ENCODE assay signal across 1 cellular context in the genomic region with DNA sequence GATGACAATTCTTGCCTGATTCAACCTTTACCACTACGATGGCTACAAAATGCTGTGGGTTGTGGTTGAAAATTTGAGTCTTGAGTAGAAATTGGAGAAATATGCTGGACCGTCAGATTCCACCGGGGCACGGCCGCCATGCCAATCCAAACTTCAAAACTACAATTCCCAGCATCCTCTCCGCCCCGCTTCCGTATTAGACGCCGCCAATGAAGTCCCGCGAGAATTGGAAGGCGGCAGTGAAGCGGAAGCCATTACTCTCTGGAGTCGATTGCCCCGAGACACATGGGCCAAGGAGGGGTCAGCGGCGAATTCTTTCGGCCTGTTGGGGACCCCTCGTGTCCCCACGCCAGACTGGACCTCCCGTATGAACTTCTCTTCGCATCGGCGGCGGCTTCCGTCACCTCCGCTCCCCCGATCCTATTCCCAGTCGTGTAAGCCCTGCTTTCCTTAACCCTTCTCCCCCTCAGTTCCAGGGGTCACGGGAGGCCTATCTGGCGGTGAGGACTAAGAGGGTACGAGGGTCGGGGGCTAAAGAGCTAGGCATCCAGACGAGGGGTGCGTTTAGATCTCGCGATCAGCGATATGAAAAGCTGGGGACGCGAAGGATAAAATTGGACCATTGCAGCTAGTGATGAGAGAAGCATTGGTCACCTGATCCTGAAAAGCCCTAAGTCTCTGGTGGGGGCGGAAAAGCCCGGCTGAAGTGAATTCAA.
TF ChIP-seq lines count a peak whose summit lies in the region.

A gene (plus strand): TSS at position 239 of the 716 bp plus-strand sequence. CDS start 15,620 bp downstream, outside the sequence.

TF ChIP-seq in HEK293, 187 proteins besides CTCF, POLR2A, EP300 and RAD21 (continued from another document and continues in another):
- TF ChIP-seq, protein P1, sequence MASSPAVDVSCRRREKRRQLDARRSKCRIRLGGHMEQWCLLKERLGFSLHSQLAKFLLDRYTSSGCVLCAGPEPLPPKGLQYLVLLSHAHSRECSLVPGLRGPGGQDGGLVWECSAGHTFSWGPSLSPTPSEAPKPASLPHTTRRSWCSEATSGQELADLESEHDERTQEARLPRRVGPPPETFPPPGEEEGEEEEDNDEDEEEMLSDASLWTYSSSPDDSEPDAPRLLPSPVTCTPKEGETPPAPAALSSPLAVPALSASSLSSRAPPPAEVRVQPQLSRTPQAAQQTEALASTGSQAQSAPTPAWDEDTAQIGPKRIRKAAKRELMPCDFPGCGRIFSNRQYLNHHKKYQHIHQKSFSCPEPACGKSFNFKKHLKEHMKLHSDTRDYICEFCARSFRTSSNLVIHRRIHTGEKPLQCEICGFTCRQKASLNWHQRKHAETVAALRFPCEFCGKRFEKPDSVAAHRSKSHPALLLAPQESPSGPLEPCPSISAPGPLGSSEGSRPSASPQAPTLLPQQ (tag by site-specific recombination; IDR thresholded peaks at IDR 0.05) = peak; percentile 19; the same call in 1 of the 2 replicates
- TF ChIP-seq ZSCAN16 (tag by site-specific recombination; IDR thresholded peaks at IDR 0.05) = no peak
- no peak for TF ChIP-seq ZNF677 (tag by site-specific recombination; IDR thresholded peaks at IDR 0.05)
- TF ChIP-seq KLF16 (tag by site-specific recombination; IDR thresholded peaks at IDR 0.05) = no peak
- TF ChIP-seq, protein P2, sequence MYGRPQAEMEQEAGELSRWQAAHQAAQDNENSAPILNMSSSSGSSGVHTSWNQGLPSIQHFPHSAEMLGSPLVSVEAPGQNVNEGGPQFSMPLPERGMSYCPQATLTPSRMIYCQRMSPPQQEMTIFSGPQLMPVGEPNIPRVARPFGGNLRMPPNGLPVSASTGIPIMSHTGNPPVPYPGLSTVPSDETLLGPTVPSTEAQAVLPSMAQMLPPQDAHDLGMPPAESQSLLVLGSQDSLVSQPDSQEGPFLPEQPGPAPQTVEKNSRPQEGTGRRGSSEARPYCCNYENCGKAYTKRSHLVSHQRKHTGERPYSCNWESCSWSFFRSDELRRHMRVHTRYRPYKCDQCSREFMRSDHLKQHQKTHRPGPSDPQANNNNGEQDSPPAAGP (tag by site-specific recombination; IDR thresholded peaks at IDR 0.05) = 0 out of 2 replicates have a peak, but pooled peaks have one; percentile 36
- no peak for TF ChIP-seq ZNF530 (tag by site-specific recombination; IDR thresholded peaks at IDR 0.05; ENCODE audit: low read depth)
- TF ChIP-seq ZNF514 (tag by site-specific recombination; IDR thresholded peaks at IDR 0.05) = no peak
- no peak for TF ChIP-seq ZNF560 (tag by site-specific recombination; IDR thresholded peaks at IDR 0.05; ENCODE audit: borderline replicate concordance)
- TF ChIP-seq, protein P3, sequence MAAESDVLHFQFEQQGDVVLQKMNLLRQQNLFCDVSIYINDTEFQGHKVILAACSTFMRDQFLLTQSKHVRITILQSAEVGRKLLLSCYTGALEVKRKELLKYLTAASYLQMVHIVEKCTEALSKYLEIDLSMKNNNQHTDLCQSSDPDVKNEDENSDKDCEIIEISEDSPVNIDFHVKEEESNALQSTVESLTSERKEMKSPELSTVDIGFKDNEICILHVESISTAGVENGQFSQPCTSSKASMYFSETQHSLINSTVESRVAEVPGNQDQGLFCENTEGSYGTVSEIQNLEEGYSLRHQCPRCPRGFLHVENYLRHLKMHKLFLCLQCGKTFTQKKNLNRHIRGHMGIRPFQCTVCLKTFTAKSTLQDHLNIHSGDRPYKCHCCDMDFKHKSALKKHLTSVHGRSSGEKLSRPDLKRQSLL (tag by site-specific recombination; IDR thresholded peaks at IDR 0.05) = no peak
- TF ChIP-seq ZNF433 (tag by site-specific recombination; IDR thresholded peaks at IDR 0.05; ENCODE audit: low read depth) = no peak
- TF ChIP-seq WT1 (tag by site-specific recombination; IDR thresholded peaks at IDR 0.05) = no peak
- TF ChIP-seq, protein P4, sequence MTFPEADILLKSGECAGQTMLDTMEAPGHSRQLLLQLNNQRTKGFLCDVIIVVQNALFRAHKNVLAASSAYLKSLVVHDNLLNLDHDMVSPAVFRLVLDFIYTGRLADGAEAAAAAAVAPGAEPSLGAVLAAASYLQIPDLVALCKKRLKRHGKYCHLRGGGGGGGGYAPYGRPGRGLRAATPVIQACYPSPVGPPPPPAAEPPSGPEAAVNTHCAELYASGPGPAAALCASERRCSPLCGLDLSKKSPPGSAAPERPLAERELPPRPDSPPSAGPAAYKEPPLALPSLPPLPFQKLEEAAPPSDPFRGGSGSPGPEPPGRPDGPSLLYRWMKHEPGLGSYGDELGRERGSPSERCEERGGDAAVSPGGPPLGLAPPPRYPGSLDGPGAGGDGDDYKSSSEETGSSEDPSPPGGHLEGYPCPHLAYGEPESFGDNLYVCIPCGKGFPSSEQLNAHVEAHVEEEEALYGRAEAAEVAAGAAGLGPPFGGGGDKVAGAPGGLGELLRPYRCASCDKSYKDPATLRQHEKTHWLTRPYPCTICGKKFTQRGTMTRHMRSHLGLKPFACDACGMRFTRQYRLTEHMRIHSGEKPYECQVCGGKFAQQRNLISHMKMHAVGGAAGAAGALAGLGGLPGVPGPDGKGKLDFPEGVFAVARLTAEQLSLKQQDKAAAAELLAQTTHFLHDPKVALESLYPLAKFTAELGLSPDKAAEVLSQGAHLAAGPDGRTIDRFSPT (tag by site-specific recombination; IDR thresholded peaks at IDR 0.05) = no peak
- TF ChIP-seq, protein P5, sequence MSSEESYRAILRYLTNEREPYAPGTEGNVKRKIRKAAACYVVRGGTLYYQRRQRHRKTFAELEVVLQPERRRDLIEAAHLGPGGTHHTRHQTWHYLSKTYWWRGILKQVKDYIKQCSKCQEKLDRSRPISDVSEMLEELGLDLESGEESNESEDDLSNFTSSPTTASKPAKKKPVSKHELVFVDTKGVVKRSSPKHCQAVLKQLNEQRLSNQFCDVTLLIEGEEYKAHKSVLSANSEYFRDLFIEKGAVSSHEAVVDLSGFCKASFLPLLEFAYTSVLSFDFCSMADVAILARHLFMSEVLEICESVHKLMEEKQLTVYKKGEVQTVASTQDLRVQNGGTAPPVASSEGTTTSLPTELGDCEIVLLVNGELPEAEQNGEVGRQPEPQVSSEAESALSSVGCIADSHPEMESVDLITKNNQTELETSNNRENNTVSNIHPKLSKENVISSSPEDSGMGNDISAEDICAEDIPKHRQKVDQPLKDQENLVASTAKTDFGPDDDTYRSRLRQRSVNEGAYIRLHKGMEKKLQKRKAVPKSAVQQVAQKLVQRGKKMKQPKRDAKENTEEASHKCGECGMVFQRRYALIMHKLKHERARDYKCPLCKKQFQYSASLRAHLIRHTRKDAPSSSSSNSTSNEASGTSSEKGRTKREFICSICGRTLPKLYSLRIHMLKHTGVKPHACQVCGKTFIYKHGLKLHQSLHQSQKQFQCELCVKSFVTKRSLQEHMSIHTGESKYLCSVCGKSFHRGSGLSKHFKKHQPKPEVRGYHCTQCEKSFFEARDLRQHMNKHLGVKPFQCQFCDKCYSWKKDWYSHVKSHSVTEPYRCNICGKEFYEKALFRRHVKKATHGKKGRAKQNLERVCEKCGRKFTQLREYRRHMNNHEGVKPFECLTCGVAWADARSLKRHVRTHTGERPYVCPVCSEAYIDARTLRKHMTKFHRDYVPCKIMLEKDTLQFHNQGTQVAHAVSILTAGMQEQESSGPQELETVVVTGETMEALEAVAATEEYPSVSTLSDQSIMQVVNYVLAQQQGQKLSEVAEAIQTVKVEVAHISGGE (tag by site-specific recombination; conservative IDR thresholded peaks at IDR 0.05; ENCODE audit: low read depth) = 0 out of 2 replicates have a peak, but pooled peaks have one; percentile 32
- no peak for TF ChIP-seq BCL11A (tag by site-specific recombination; IDR thresholded peaks at IDR 0.05; ENCODE audit: low read depth)
- no peak for TF ChIP-seq ZNF311 (tag by site-specific recombination; IDR thresholded peaks at IDR 0.05; ENCODE audit: borderline replicate concordance)
- TF ChIP-seq SCRT1 (tag by site-specific recombination; IDR thresholded peaks at IDR 0.05; ENCODE audit: borderline replicate concordance) = no peak
- TF ChIP-seq ZNF629 (tag by site-specific recombination; IDR thresholded peaks at IDR 0.05) = peak; percentile 25
- TF ChIP-seq, protein P6, sequence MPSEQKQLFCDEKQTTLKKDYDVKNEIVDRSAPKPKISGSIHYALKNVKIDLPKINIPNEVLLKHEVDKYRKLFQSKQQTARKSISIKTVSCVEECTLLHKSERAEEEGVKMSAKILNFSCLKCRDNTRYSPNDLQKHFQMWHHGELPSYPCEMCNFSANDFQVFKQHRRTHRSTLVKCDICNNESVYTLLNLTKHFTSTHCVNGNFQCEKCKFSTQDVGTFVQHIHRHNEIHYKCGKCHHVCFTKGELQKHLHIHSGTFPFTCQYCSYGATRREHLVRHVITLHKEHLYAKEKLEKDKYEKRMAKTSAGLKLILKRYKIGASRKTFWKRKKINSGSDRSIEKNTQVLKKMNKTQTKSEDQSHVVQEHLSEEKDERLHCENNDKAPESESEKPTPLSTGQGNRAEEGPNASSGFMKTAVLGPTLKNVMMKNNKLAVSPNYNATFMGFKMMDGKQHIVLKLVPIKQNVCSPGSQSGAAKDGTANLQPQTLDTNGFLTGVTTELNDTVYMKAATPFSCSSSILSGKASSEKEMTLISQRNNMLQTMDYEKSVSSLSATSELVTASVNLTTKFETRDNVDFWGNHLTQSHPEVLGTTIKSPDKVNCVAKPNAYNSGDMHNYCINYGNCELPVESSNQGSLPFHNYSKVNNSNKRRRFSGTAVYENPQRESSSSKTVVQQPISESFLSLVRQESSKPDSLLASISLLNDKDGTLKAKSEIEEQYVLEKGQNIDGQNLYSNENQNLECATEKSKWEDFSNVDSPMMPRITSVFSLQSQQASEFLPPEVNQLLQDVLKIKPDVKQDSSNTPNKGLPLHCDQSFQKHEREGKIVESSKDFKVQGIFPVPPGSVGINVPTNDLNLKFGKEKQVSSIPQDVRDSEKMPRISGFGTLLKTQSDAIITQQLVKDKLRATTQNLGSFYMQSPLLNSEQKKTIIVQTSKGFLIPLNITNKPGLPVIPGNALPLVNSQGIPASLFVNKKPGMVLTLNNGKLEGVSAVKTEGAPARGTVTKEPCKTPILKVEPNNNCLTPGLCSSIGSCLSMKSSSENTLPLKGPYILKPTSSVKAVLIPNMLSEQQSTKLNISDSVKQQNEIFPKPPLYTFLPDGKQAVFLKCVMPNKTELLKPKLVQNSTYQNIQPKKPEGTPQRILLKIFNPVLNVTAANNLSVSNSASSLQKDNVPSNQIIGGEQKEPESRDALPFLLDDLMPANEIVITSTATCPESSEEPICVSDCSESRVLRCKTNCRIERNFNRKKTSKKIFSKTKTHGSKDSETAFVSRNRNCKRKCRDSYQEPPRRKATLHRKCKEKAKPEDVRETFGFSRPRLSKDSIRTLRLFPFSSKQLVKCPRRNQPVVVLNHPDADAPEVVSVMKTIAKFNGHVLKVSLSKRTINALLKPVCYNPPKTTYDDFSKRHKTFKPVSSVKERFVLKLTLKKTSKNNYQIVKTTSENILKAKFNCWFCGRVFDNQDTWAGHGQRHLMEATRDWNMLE (tag by site-specific recombination; conservative IDR thresholded peaks at IDR 0.05; ENCODE audit: low read depth) = peak; percentile 60
- TF ChIP-seq, protein P7, sequence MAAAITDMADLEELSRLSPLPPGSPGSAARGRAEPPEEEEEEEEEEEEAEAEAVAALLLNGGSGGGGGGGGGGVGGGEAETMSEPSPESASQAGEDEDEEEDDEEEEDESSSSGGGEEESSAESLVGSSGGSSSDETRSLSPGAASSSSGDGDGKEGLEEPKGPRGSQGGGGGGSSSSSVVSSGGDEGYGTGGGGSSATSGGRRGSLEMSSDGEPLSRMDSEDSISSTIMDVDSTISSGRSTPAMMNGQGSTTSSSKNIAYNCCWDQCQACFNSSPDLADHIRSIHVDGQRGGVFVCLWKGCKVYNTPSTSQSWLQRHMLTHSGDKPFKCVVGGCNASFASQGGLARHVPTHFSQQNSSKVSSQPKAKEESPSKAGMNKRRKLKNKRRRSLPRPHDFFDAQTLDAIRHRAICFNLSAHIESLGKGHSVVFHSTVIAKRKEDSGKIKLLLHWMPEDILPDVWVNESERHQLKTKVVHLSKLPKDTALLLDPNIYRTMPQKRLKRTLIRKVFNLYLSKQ (tag by site-specific recombination; IDR thresholded peaks at IDR 0.05; ENCODE audit: borderline replicate concordance) = no peak
- no peak for TF ChIP-seq HOXC10 (CRISPR knock-in tag; IDR thresholded peaks at IDR 0.05)
- peak; percentile 34; the same call in 1 of the 2 replicates for TF ChIP-seq ZFP37 (tag by site-specific recombination; IDR thresholded peaks at IDR 0.05)
- no peak for TF ChIP-seq ZNF654 (tag by site-specific recombination; IDR thresholded peaks at IDR 0.05; ENCODE audit: low read depth)
- TF ChIP-seq YY1 (tag by site-specific recombination; IDR thresholded peaks at IDR 0.05) = peak; percentile 83
- TF ChIP-seq ZNF776 (tag by site-specific recombination; IDR thresholded peaks at IDR 0.05; ENCODE audit: borderline replicate concordance) = no peak
- TF ChIP-seq ZNF549 (tag by site-specific recombination; IDR thresholded peaks at IDR 0.05) = no peak
- peak; percentile 57; the same call in 1 of the 2 replicates for TF ChIP-seq ZBTB17 (tag by site-specific recombination; IDR thresholded peaks at IDR 0.05)
- TF ChIP-seq ZNF747 (tag by site-specific recombination; IDR thresholded peaks at IDR 0.05) = no peak
- TF ChIP-seq ZNF777 (tag by site-specific recombination; IDR thresholded peaks at IDR 0.05; ENCODE audit: borderline replicate concordance) = no peak
- no peak for TF ChIP-seq ZNF350 (tag by site-specific recombination; IDR thresholded peaks at IDR 0.05)
- no peak for TF ChIP-seq ZNF404 (tag by site-specific recombination; IDR thresholded peaks at IDR 0.05)
- TF ChIP-seq ZNF610 (tag by site-specific recombination; IDR thresholded peaks at IDR 0.05; ENCODE audit: borderline replicate concordance) = no peak
- TF ChIP-seq ZBTB7A (tag by site-specific recombination; IDR thresholded peaks at IDR 0.05; ENCODE audit: low read depth) = no peak
- TF ChIP-seq ZNF544 (tag by site-specific recombination; IDR thresholded peaks at IDR 0.05) = no peak
- no peak for TF ChIP-seq KLF1 (tag by site-specific recombination; IDR thresholded peaks at IDR 0.05)
- TF ChIP-seq ZNF394 (tag by site-specific recombination; IDR thresholded peaks at IDR 0.05; ENCODE audit: borderline replicate concordance) = no peak
- no peak; the same call in 1 of the 2 replicates for TF ChIP-seq ZNF501 (tag by site-specific recombination; IDR thresholded peaks at IDR 0.05)
- TF ChIP-seq ZNF423 (tag by site-specific recombination; IDR thresholded peaks at IDR 0.05) = no peak
- no peak for TF ChIP-seq ZNF132 (tag by site-specific recombination; IDR thresholded peaks at IDR 0.05; ENCODE audit: borderline replicate concordance)
- no peak for TF ChIP-seq ZNF555 (tag by site-specific recombination; conservative IDR thresholded peaks at IDR 0.05)
- no peak for TF ChIP-seq ZNF112 (tag by site-specific recombination; IDR thresholded peaks at IDR 0.05)
- TF ChIP-seq ZNF211 (tag by site-specific recombination; IDR thresholded peaks at IDR 0.05; ENCODE audit: low read depth) = no peak
- no peak for TF ChIP-seq ZNF24 (tag by site-specific recombination; IDR thresholded peaks at IDR 0.05)
- TF ChIP-seq, protein P8, sequence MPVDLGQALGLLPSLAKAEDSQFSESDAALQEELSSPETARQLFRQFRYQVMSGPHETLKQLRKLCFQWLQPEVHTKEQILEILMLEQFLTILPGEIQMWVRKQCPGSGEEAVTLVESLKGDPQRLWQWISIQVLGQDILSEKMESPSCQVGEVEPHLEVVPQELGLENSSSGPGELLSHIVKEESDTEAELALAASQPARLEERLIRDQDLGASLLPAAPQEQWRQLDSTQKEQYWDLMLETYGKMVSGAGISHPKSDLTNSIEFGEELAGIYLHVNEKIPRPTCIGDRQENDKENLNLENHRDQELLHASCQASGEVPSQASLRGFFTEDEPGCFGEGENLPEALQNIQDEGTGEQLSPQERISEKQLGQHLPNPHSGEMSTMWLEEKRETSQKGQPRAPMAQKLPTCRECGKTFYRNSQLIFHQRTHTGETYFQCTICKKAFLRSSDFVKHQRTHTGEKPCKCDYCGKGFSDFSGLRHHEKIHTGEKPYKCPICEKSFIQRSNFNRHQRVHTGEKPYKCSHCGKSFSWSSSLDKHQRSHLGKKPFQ (tag by site-specific recombination; IDR thresholded peaks at IDR 0.05) = no peak
- no peak for TF ChIP-seq ZNF548 (tag by site-specific recombination; IDR thresholded peaks at IDR 0.05)
